In genomic region chr22:24961217-24961844, GRCh38 we compare ENCODE assay signal across 1 cellular context.
TF ChIP-seq lines count a peak whose summit lies in the region.

No MANE protein-coding gene starts in this region.

TF ChIP-seq in endothelial cell of umbilical vein, 7 proteins besides CTCF, POLR2A, EP300 and RAD21:
- no peak for TF ChIP-seq POLR2AphosphoS5 (IDR thresholded peaks at IDR 0.05; ENCODE audit: insufficient read depth, low read depth, low read length)
- TF ChIP-seq MYC (IDR thresholded peaks at IDR 0.05; ENCODE audit: low read depth, low read length) = no peak
